In the genomic region with DNA sequence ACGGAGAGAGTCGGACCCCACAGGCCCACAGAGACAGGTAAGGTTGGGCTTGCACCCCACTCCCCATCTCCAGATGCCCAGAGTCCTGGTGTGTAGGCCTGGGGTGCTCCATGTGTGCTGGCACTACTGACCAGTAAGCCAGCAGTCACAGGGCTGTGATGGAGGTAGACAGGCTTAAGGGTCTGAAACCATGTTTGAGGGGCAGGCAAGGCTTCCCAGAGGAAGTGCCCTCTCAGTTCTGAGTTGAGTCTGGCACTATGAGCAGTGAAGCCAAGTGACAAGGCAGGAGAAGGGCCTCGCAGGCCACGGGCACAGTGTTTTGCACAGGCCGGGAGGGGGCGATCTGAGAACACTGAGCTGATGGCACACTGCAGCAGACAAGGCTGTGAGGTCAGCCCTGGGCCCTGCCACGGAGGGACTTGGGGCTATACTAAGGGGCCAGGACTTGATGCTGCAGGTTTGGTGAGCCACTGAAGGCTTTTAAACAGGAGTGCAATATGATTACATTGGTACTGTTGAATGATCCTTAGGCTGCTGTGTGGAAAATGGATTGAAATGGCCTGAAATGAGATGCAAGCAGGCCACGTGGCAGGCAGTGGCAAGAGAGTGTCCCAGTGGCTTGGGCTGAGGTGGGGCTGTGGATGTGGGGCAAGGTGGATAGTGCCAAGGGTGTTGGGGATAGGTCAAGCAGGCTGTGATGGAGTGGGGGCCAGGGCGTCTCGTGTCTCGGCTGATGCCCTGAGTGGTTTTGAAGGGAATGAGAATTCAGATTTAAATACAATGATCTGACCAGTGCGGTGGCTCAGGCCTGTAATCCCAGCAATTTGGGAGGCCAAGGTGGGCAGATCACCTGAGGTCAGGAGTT, we compare ENCODE assay signal across 8 cellular contexts. TPM values are rescaled to one million over a fixed set of nuclear protein-coding genes. Genes with fewer than 3 reads are reported as not detected.
DNase-seq lines count a peak whose midpoint lies in the region; ATAC-seq, FAIRE-seq and TF ChIP-seq lines count a peak whose summit lies in the region.

No MANE protein-coding gene starts in this region.

- H3K4me3 ChIP-seq in IMR-90 (ENCODE audit: insufficient read depth, low read depth, low read length) (no peak overlapping the region), heart left ventricle (no peak overlapping the region), retinal pigment epithelial cell (ENCODE audit: low read length) (no peak overlapping the region)

- no peak overlapping the region for H3K4me3 Mint-ChIP-seq in activated naive CD8-positive, alpha-beta T cell treated with anti-CD3 and anti-CD28 coated beads for 36 hours

- H3K27ac ChIP-seq in IMR-90 (ENCODE audit: insufficient read depth, low read length) = no peak overlapping the region
- H3K27ac ChIP-seq in heart left ventricle = no peak overlapping the region

- peaks cover 6% of the 10 kb centered on the region for H3K9me1 ChIP-seq in IMR-90 (ENCODE audit: insufficient read depth, low read length)

- H2AFZ ChIP-seq in IMR-90 (replicated peaks; ENCODE audit: low read length, poor library complexity) = peak overlapping the region; percentile 80

- BruUV-seq in IMR-90 (replicated peaks; lab: Mats Ljungman, UMichigan) = no TSS peak

- no peak overlapping the region for H3K56ac ChIP-seq in IMR-90 (ENCODE audit: extremely low read depth, insufficient read depth, low read length)

- WGBS in IMR-90 (ENCODE audit: extremely low coverage in 2 of 2, insufficient read length in 1 of 2), 2 experiments = 36% methylated on average over 5 of the region's 12 CpGs; no CpG with 5 or more reads in 1 of the 2 experiments
- WGBS in heart left ventricle, 4 donors = 52 to 59% (median 56%) methylated on average over 10 to 12 of the region's 12 CpGs

- H3K9me3 ChIP-seq in IMR-90 (ENCODE audit: control insufficient read depth, insufficient read depth, low read length) = no peaks in the 10 kb centered on the region
- no peaks in the 10 kb centered on the region for H3K9me3 ChIP-seq in heart left ventricle

- H4K5ac ChIP-seq in IMR-90 (ENCODE audit: low read depth, low read length) = no peak overlapping the region

- no peak overlapping the region for H2BK20ac ChIP-seq in IMR-90 (ENCODE audit: low read depth, low read length)

- no peak overlapping the region for H2BK15ac ChIP-seq in IMR-90 (ENCODE audit: low read depth, low read length)

- no peak overlapping the region for H2BK120ac ChIP-seq in IMR-90 (ENCODE audit: low read depth, low read length)

- no peak overlapping the region for H3K27ac Mint-ChIP-seq in activated naive CD8-positive, alpha-beta T cell treated with anti-CD3 and anti-CD28 coated beads for 36 hours

- no peak overlapping the region for H3K9ac ChIP-seq in IMR-90 (ENCODE audit: low read depth, low read length)

- dilution Hi-C loops in IMR-90 (cut with HindIII; ENCODE audit: low sequenced_read_pairs, unreplicated experiment) = no loop called here

- H3K36me3 ChIP-seq in IMR-90 (ENCODE audit: control insufficient read depth, insufficient read depth, low read length) = no peaks in the 10 kb centered on the region
- no peaks in the 10 kb centered on the region for H3K36me3 ChIP-seq in heart left ventricle

- H3K18ac ChIP-seq in IMR-90 (ENCODE audit: low read depth, low read length) = no peak overlapping the region

- no peaks in the 10 kb centered on the region for H3K9me3 Mint-ChIP-seq in activated naive CD8-positive, alpha-beta T cell treated with anti-CD3 and anti-CD28 coated beads for 36 hours

- intact Hi-C loops in IMR-90 (cut with micrococcal nuclease) = loop anchor here (1.0 kb wide), 2 partner anchors 71 to 243 kb away; no protein-coding TSS in a partner anchor
- intact Hi-C loops in heart left ventricle (cut with DNase I) = loop anchor here (1.0 to 10.0 kb wide), 8 partner anchors 69 to 244 kb away; no protein-coding TSS in a partner anchor

- no peak overlapping the region for H4K8ac ChIP-seq in IMR-90 (ENCODE audit: low read depth in 2 of 2, low read length in 2 of 2)

- CTCF ChIA-PET in IMR-90 (lab: Yijun Ruan, JAX) = interaction anchor here (0.6 to 2.1 kb wide), 3 partner anchors 70 to 82 kb away, joined by 3 to 6 read pairs (median 3); no protein-coding TSS in a partner anchor

- H3K36me3 Mint-ChIP-seq in activated naive CD8-positive, alpha-beta T cell treated with anti-CD3 and anti-CD28 coated beads for 36 hours = no peaks in the 10 kb centered on the region

- in situ Hi-C loops in IMR-90 (cut with MboI; ENCODE audit: low sequenced_read_pairs) = loop anchor here (5.0 kb wide), 1 partner anchor 69 kb away; no protein-coding TSS in a partner anchor

- H3K4ac ChIP-seq in IMR-90 (ENCODE audit: low read depth, low read length) = no peak overlapping the region

- TF ChIP-seq CTCF in IMR-90 (conservative IDR thresholded peaks at IDR 0.05; ENCODE audit: low read depth, low read length) (peak; percentile 90), heart left ventricle (IDR thresholded peaks at IDR 0.05) (peak; percentile 58 to 77 (median 68)), retinal pigment epithelial cell (conservative IDR thresholded peaks at IDR 0.05; ENCODE audit: low read depth, low read length) (peak; percentile 83)

- no peak overlapping the region for H3K14ac ChIP-seq in IMR-90 (replicated peaks; ENCODE audit: low read depth, low read length)

- peak; percentile 70 for FAIRE-seq in GM19239 (lab: Jason Lieb, UNC)

- H3K27me3 Mint-ChIP-seq in activated naive CD8-positive, alpha-beta T cell treated with anti-CD3 and anti-CD28 coated beads for 36 hours = no peaks in the 10 kb centered on the region

- H3K4me1 ChIP-seq in IMR-90 (ENCODE audit: control insufficient read depth, insufficient read depth, low read length) (no peaks in the 10 kb centered on the region), heart left ventricle (peaks cover 0 to 25% (median 10%) of the 10 kb centered on the region in 12 donors)

- TF ChIP-seq POLR2A in IMR-90 (IDR thresholded peaks at IDR 0.05; ENCODE audit: low read depth, low read length) = no peak
- no peak for TF ChIP-seq POLR2A in heart left ventricle (IDR thresholded peaks at IDR 0.05)

- no peak overlapping the region for H3K23ac ChIP-seq in IMR-90 (ENCODE audit: low read depth, low read length)

- H2BK5ac ChIP-seq in IMR-90 (ENCODE audit: low read depth, low read length, poor library complexity, severe bottlenecking) = no peak overlapping the region

- no peaks in the 10 kb centered on the region for H3K79me1 ChIP-seq in IMR-90 (ENCODE audit: low read depth in 1 of 2, low read length in 2 of 2)

- H3K4me2 ChIP-seq in IMR-90 (ENCODE audit: low read depth, low read length) = no peak overlapping the region

- peak overlapping the region; percentile 72 for H2AK9ac ChIP-seq in IMR-90 (replicated peaks; ENCODE audit: low read depth, low read length, poor library complexity)

- peak; percentile 99 for ATAC-seq in IMR-90 (ENCODE audit: low read depth)
- ATAC-seq in heart left ventricle = peak; percentile 67 to 84 (median 80)
- ATAC-seq in HG02870 (IDR thresholded peaks at IDR 0.05; ENCODE audit: unreplicated experiment) = no peak

- H2AK5ac ChIP-seq in IMR-90 (ENCODE audit: low read depth, low read length) = no peak overlapping the region

- H4K20me1 ChIP-seq in IMR-90 (ENCODE audit: insufficient read depth, low read length) = no peaks in the 10 kb centered on the region

- H3K27me3 ChIP-seq in IMR-90 (ENCODE audit: control insufficient read depth, insufficient read depth, low read length) (peaks cover 35% of the 10 kb centered on the region), heart left ventricle (peaks cover 0 to 6% (median 0%) of the 10 kb centered on the region in 9 donors)

- POLR2A ChIA-PET in IMR-90 (lab: Charles Lee; ENCODE audit: unreplicated experiment) = no interaction called here

- peak; percentile 94 for TF ChIP-seq RAD21 in IMR-90 (IDR thresholded peaks at IDR 0.05; ENCODE audit: low read length)

- DNase-seq in AG20443 (ENCODE audit: low spot score) (peak; percentile 95), GM19239 (ENCODE audit: insufficient read length, low spot score) (peak; percentile 94), IMR-90 (peak; percentile 62), SW 1271 (lab: John Stamatoyannopoulos, UW) (peak; percentile 42 to 59), heart left ventricle (peak; percentile 74 to 88 (median 80)), retinal pigment epithelial cell (ENCODE audit: low read depth) (no peak)
- peak; percentile 73 for DNase-seq in activated naive CD8-positive, alpha-beta T cell treated with anti-CD3 and anti-CD28 coated beads for 36 hours

- H3K4me1 Mint-ChIP-seq in activated naive CD8-positive, alpha-beta T cell treated with anti-CD3 and anti-CD28 coated beads for 36 hours = no peaks in the 10 kb centered on the region

- no peak overlapping the region for H4K91ac ChIP-seq in IMR-90 (ENCODE audit: insufficient read depth, low read depth, low read length)

RNA-seq across cellular contexts. Expression of a gene that starts 20.3 kb away (rescaled TPM):
- total RNA-seq in IMR-90 (2012; rRNA removed) (under 0.01 TPM in 1 of 2 replicates, not detected in the other), heart left ventricle (under 1 TPM; 0.04 to 0.52 (median 0.29) TPM)
- polyA plus RNA-seq in IMR-90 (2012; rRNA removed) (0.01 and 0.02 TPM in 2 replicates), heart left ventricle (under 1 TPM; 0.07 to 0.23 TPM)
- polyA plus RNA-seq in IMR-90 (2012; cell fraction: cytosol; rRNA removed) = 0.02 and 0.03 TPM in 2 replicates
- polyA plus RNA-seq in IMR-90 (2012; cell fraction: nucleus; rRNA removed; ENCODE audit: low replicate concordance) = 0.10 and 0.13 TPM in 2 replicates
- under 1 TPM; 0.12 to 0.14 TPM for total RNA-seq in activated naive CD8-positive, alpha-beta T cell treated with anti-CD3 and anti-CD28 coated beads for 36 hours

RNA-seq across cellular contexts. Expression of a gene that starts 34.3 kb away (rescaled TPM):
- total RNA-seq in IMR-90 (2012; rRNA removed) (19.0 and 22.8 TPM in 2 replicates), heart left ventricle (10 to 100 TPM; 18.9 to 63.7 (median 25.7) TPM)
- polyA plus RNA-seq in IMR-90 (2012; rRNA removed) (47.8 and 58.0 TPM in 2 replicates), heart left ventricle (10 to 100 TPM; 37.9 to 45.5 TPM)
- polyA plus RNA-seq in IMR-90 (2012; cell fraction: cytosol; rRNA removed) = 192 and 227 TPM in 2 replicates
- 42.4 and 83.8 TPM in 2 replicates for polyA plus RNA-seq in IMR-90 (2012; cell fraction: nucleus; rRNA removed; ENCODE audit: low replicate concordance)
- total RNA-seq in activated naive CD8-positive, alpha-beta T cell treated with anti-CD3 and anti-CD28 coated beads for 36 hours = 10 to 100 TPM; 55.8 to 56.1 TPM

RNA-seq across cellular contexts. Expression of a gene that starts 34.5 kb away (rescaled TPM):
- not detected in 2 replicates for total RNA-seq in IMR-90 (2012; rRNA removed)
- not detected in 2 replicates for polyA plus RNA-seq in IMR-90 (2012; rRNA removed)
- not detected in 2 replicates for polyA plus RNA-seq in IMR-90 (2012; cell fraction: cytosol; rRNA removed)
- polyA plus RNA-seq in IMR-90 (2012; cell fraction: nucleus; rRNA removed; ENCODE audit: low replicate concordance) = not detected in 2 replicates
- not detected for total RNA-seq in activated naive CD8-positive, alpha-beta T cell treated with anti-CD3 and anti-CD28 coated beads for 36 hours
- under 1 TPM in 4 of 9 donors, not detected in 5; 0.12 to 0.32 (median 0.14) TPM for total RNA-seq in heart left ventricle
- polyA plus RNA-seq in heart left ventricle = under 1 TPM in 1 of 2 donors, not detected in 1; 0.23 TPM

RNA-seq across cellular contexts. Expression of a gene that starts 45.1 kb away (rescaled TPM):
- total RNA-seq in IMR-90 (2012; rRNA removed) = not detected in 2 replicates
- polyA plus RNA-seq in IMR-90 (2012; rRNA removed) = not detected in 2 replicates
- polyA plus RNA-seq in IMR-90 (2012; cell fraction: cytosol; rRNA removed) = not detected in 2 replicates
- 0.13 and 0.55 TPM in 2 replicates for polyA plus RNA-seq in IMR-90 (2012; cell fraction: nucleus; rRNA removed; ENCODE audit: low replicate concordance)
- total RNA-seq in activated naive CD8-positive, alpha-beta T cell treated with anti-CD3 and anti-CD28 coated beads for 36 hours = 1 to 10 TPM; 1.4 to 1.5 TPM
- 10 to 100 TPM in 6 of 9 donors, 1 to 10 TPM in 3; 3.7 to 63.3 (median 20.9) TPM for total RNA-seq in heart left ventricle
- 10 to 100 TPM in 1 of 2 donors, 1 to 10 TPM in 1; 3.6 to 66.7 TPM for polyA plus RNA-seq in heart left ventricle
